Comparison of ENCODE assay signal across 8 cellular contexts in the genomic region with DNA sequence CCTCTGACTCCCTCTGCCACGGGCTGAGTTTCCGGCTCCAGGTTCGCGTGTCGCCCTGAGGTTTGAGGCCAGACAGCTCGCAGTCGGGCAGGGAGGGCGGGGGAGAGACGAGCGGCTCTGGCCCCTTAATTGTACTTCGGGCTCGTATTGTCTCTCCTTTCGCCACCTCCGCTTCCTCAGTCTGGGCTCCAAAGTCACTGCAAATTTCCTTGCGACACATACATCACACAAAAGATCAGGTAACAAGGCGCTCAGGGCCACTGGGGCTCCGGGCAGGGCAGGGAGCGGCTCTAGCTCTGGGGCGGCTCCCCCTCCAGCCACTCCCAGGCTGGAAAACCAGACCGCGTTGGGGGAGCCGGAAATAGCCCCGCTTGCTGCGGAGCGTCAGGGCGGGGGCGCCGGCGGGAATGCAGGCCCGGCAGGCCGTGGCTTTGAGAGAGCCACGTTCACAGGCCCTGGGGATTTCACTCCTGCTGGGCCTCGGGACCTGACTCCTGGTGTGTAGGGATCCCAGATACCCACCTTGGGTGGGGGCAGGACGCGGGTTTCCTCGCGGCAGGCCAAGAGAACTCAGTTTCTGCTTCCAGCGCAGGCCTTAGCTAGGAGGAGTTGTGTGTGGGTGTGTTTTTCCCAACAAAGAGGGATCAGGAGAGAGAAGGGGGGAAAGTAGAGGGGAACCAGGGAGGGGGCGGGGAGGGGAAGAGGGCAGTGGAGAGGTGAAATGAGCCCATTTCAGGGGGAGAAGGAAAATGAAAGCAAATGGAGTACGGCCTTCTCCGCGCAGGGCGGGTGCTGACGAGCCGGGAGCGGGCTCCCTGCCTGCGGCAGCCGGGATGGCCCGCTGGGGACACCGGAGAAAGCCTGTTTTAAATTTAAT. TPM values are rescaled to one million over a fixed set of nuclear protein-coding genes. Genes with fewer than 3 reads are reported as not detected.
DNase-seq lines count a peak whose midpoint lies in the region; ATAC-seq and TF ChIP-seq lines count a peak whose summit lies in the region.

No MANE protein-coding gene starts in this region.

- H3K18ac ChIP-seq in trophoblast cell (ENCODE audit: low read length): no peak overlapping the region

- H3K23ac ChIP-seq in trophoblast cell (ENCODE audit: low read length): no peak overlapping the region

- TF ChIP-seq CTCF in foreskin keratinocyte (conservative IDR thresholded peaks at IDR 0.05): no peak

- H3K27ac ChIP-seq in SK-N-MC (peak overlapping the region; percentile 87), foreskin keratinocyte (peak overlapping the region; percentile 97), trophoblast cell (ENCODE audit: low read depth, low read length) (no peak overlapping the region)

- DNase-seq in stimulated activated CD4-positive, alpha-beta T cell treated with anti-CD3 and anti-CD28 coated beads, Interleukin-15, amount 100 ng/mL, for 24 hours: peak; percentile 45
- no peak for DNase-seq in stimulated activated CD4-positive, alpha-beta T cell treated with anti-CD3 and anti-CD28 coated beads, Interleukin-12 subunit alpha, Interleukin-12 subunit beta, amount 100 ng/mL, for 4 hours
- no peak for DNase-seq in SK-N-MC (ENCODE audit: low read depth, low spot score)
- peak in 1 of 2 donors; percentile 71 for DNase-seq in foreskin keratinocyte
- peak in 1 of 2 donors; percentile 4 for DNase-seq in trophoblast cell
- no peak for DNase-seq in EL
- DNase-seq in NCI-H345 treated with DMSO at 0.1 percent for 48 hours (lab: John Stamatoyannopoulos, UW; ENCODE audit: unreplicated experiment): no peak

- no peak overlapping the region for H2AFZ ChIP-seq in trophoblast cell (ENCODE audit: insufficient read depth, low read length, poor library complexity)

- peak overlapping the region; percentile 81 for H3K4me3 ChIP-seq in SK-N-MC
- H3K4me3 ChIP-seq in trophoblast cell (ENCODE audit: low read depth, low read length): no peak overlapping the region

- ATAC-seq in foreskin keratinocyte (peak; percentile 60), HG02938 (IDR thresholded peaks at IDR 0.05; ENCODE audit: unreplicated experiment) (no peak)

- no peak overlapping the region for H3K14ac ChIP-seq in trophoblast cell (ENCODE audit: low read length)

- H2BK5ac ChIP-seq in trophoblast cell (ENCODE audit: low read depth, low read length, poor library complexity): no peak overlapping the region

- no peak overlapping the region for H2AK5ac ChIP-seq in trophoblast cell (ENCODE audit: low read length)

- no peak overlapping the region for H2BK12ac ChIP-seq in trophoblast cell (ENCODE audit: low read length)

- no peak overlapping the region for H4K8ac ChIP-seq in trophoblast cell (ENCODE audit: low read depth, low read length)

- no peak overlapping the region for H3K4ac ChIP-seq in trophoblast cell (ENCODE audit: low read depth, low read length)

- no CpG with 5 or more reads among the region's 50 CpGs for WGBS in trophoblast cell (ENCODE audit: extremely low coverage, insufficient coverage, insufficient read length)

- peak overlapping the region; percentile 24 for H3K4me2 ChIP-seq in trophoblast cell (ENCODE audit: low read length)

- H3K9me3 ChIP-seq in SK-N-MC (ENCODE audit: low read depth, low read length) (no peaks in the 10 kb centered on the region), trophoblast cell (ENCODE audit: insufficient read depth, low read depth, low read length) (peaks cover 17% of the 10 kb centered on the region)

- H4K12ac ChIP-seq in trophoblast cell (ENCODE audit: low read depth, low read length): no peak overlapping the region

- H3K4me1 ChIP-seq in foreskin keratinocyte (peaks cover 30% of the 10 kb centered on the region), trophoblast cell (ENCODE audit: control insufficient read depth in 1 of 2, insufficient read depth in 2 of 2, low read length in 2 of 2) (peaks cover 0 to 11% of the 10 kb centered on the region in 2 experiments)

- no peak overlapping the region for H2BK120ac ChIP-seq in trophoblast cell (ENCODE audit: insufficient read depth, low read length, poor library complexity)

- H3K36me3 ChIP-seq in SK-N-MC (ENCODE audit: insufficient read depth, low read length) (no peaks in the 10 kb centered on the region), trophoblast cell (ENCODE audit: control insufficient read depth in 1 of 2, insufficient read depth in 2 of 2, low read length in 2 of 2) (no peaks in the 10 kb centered on the region)

- H3K27me3 ChIP-seq in foreskin keratinocyte: no peaks in the 10 kb centered on the region
- peaks cover 97% of the 10 kb centered on the region for H3K27me3 ChIP-seq in trophoblast cell (ENCODE audit: insufficient read depth, low read length)

- H3K9ac ChIP-seq in SK-N-MC (ENCODE audit: insufficient read length) (peak overlapping the region; percentile 91), trophoblast cell (ENCODE audit: low read length) (no peak overlapping the region)

- no peaks in the 10 kb centered on the region for H3K79me2 ChIP-seq in trophoblast cell (ENCODE audit: control insufficient read depth, insufficient read depth, low read length, poor library complexity)

- no peaks in the 10 kb centered on the region for H3K79me1 ChIP-seq in trophoblast cell (ENCODE audit: low read length)

- no peak overlapping the region for H4K91ac ChIP-seq in trophoblast cell (ENCODE audit: low read depth, low read length)

RNA-seq across cellular contexts. Expression of gene HOXC9, which starts 4.4 kb away (rescaled TPM):
- total RNA-seq in foreskin keratinocyte: 4.3 and 5.5 TPM in 2 replicates
- 7.0 and 9.0 TPM in 2 replicates for polyA plus RNA-seq in foreskin keratinocyte
- 0.03 TPM in 1 of 2 replicates, not detected in the other for polyA plus RNA-seq in trophoblast cell (2013)

RNA-seq across cellular contexts. Expression of gene HOXC10, which starts 10.6 kb away (rescaled TPM):
- total RNA-seq in foreskin keratinocyte: 19.6 and 23.0 TPM in 2 replicates
- polyA plus RNA-seq in foreskin keratinocyte: 31.8 and 32.0 TPM in 2 replicates
- 0.03 and 0.04 TPM in 2 replicates for polyA plus RNA-seq in trophoblast cell (2013)

RNA-seq across cellular contexts. Expression of gene HOXC8, which starts 13.2 kb away (rescaled TPM):
- total RNA-seq in foreskin keratinocyte: 1.3 and 2.0 TPM in 2 replicates
- 1.2 and 2.0 TPM in 2 replicates for polyA plus RNA-seq in foreskin keratinocyte
- polyA plus RNA-seq in trophoblast cell (2013): 0.05 and 0.06 TPM in 2 replicates

RNA-seq across cellular contexts. Expression of gene HOTAIR, which starts 20.8 kb away (rescaled TPM):
- total RNA-seq in foreskin keratinocyte: 6.9 and 11.3 TPM in 2 replicates
- polyA plus RNA-seq in foreskin keratinocyte: 4.8 and 7.8 TPM in 2 replicates
- 1.5 and 1.6 TPM in 2 replicates for polyA plus RNA-seq in trophoblast cell (2013)

RNA-seq across cellular contexts. Expression of gene HOXC11, which starts 22.6 kb away (rescaled TPM):
- 4.9 and 6.3 TPM in 2 replicates for total RNA-seq in foreskin keratinocyte
- polyA plus RNA-seq in foreskin keratinocyte: 5.5 and 6.4 TPM in 2 replicates
- 0.22 and 0.29 TPM in 2 replicates for polyA plus RNA-seq in trophoblast cell (2013)
